Comparison of ENCODE assay signal across 10 cellular contexts in the genomic region with DNA sequence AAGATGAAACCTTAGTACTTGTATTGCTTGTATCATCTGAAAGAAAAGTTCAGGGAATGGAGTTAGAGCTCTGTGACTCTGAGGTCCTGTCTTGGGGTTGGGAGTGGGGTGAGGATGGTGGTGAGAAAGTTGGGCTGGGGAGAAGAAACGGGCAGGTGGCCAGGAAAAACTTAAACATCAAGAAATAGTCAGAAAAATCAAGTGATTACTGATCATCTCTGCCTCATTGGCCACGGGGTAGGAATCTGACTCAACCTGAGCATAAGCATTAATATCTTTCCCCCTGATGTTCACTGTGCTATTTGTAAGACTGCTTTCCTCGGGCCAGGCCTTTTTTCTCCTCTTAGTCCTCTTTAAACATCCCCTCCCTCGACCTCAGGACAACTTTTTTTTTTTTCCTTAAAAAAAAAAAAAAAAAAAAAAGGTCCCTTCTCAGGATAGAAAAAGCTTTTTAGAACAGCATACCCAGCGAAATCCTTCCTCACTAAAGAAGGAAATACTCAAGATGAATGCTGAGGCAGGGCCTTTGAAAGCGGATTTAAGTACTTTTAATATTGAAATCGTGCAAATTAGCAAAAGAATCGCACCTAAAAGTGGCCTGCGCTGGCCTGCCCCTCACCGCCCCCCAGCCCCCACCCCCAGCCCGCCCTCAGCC. TPM values are rescaled to one million over a fixed set of nuclear protein-coding genes. Genes with fewer than 3 reads are reported as not detected.
DNase-seq lines count a peak whose midpoint lies in the region; ATAC-seq and TF ChIP-seq lines count a peak whose summit lies in the region.
"Had no signal": no experiment of that assay in that cellular context is flagged by ENCODE, and none has a peak within 500 bp of the region (broad histone marks: within the 10 kb centered on the region; RNA-seq: fewer than 3 reads in every experiment).

No MANE protein-coding gene starts in this region.

- ATAC-seq in thoracic aorta (ENCODE audit: insufficient number of reproducible peaks, low FRiP score, low read depth), result no peak
- ATAC-seq: activated CD8-positive, alpha-beta T cell treated with anti-CD3 and anti-CD28 coated beads, Interleukin-2, amount 10 ng/mL, durations not matched to agents 7 days and 5 days had no signal

- H3K4me3 ChIP-seq in HUES64 (ENCODE audit: low read length) (peak overlapping the region; percentile 65), thoracic aorta (peak overlapping the region; percentile 89)
- H3K4me3 ChIP-seq: SJCRH30 had no signal

- H3K27ac ChIP-seq in HUES64 (ENCODE audit: low read depth, low read length) (peak overlapping the region; percentile 68; the same call in 1 of the 2 replicates), caudate nucleus (ENCODE audit: low read depth, low read length) (peak overlapping the region; percentile 92), layer of hippocampus (ENCODE audit: low read depth, low read length) (peak overlapping the region; percentile 74), thoracic aorta (peak overlapping the region; percentile 24 to 98)
- H3K27ac ChIP-seq: SJCRH30 had no signal

- H3K27me3 ChIP-seq in HUES64 (ENCODE audit: insufficient read depth, low read length) (peaks cover 79% of the 10 kb centered on the region), layer of hippocampus (ENCODE audit: control insufficient read depth, insufficient read depth, low read length) (peaks cover 3% of the 10 kb centered on the region), thoracic aorta (replicated peaks; ENCODE audit: insufficient read depth) (no peaks in the 10 kb centered on the region)
- H3K27me3 ChIP-seq: SJCRH30 had no signal

- in situ Hi-C loops in ACHN (cut with HindIII; ENCODE audit: low pct_ligation_motif_present, low pct_unique_long_range_greater_than_20kb, low sequenced_read_pairs), result no loop called here

- DNase-seq in caudate nucleus (lab: John Stamatoyannopoulos, UW), result no peak
- no peak for DNase-seq in thoracic aorta (ENCODE audit: low spot score)
- no peak for DNase-seq in stimulated activated CD4-positive, alpha-beta T cell treated with anti-CD3 and anti-CD28 coated beads, Interleukin-12 subunit alpha, Interleukin-12 subunit beta, amount 100 ng/mL, for 4 hours
- no peak for DNase-seq in ACHN
- DNase-seq in SK-N-DZ (ENCODE audit: low spot score), result no peak
- DNase-seq: activated CD8-positive, alpha-beta T cell treated with anti-CD3 and anti-CD28 coated beads, Interleukin-2, amount 10 ng/mL, durations not matched to agents 7 days and 5 days; DMS53; SJCRH30 had no signal

- H3K4me1 ChIP-seq in HUES64 (ENCODE audit: insufficient read depth, low read length), result peaks cover 60% of the 10 kb centered on the region
- peaks cover 15 to 41% of the 10 kb centered on the region in 2 donors for H3K4me1 ChIP-seq in thoracic aorta (ENCODE audit: control insufficient read depth in 1 of 2, low read depth in 2 of 2)
- H3K4me1 ChIP-seq: SJCRH30 had no signal

- H3K9me3 ChIP-seq in HUES64 (ENCODE audit: insufficient read depth, low read depth, low read length), result no peaks in the 10 kb centered on the region
- H3K9me3 ChIP-seq in thoracic aorta, result no peaks in the 10 kb centered on the region
- H3K9me3 ChIP-seq: SJCRH30 had no signal

- WGBS in HUES64, result 1% methylated on average over 9 of the region's 11 CpGs

- TF ChIP-seq CTCF in thoracic aorta (IDR thresholded peaks at IDR 0.05), result no peak

- H3K36me3 ChIP-seq in HUES64 (ENCODE audit: insufficient read depth, low read length), result no peaks in the 10 kb centered on the region
- H3K36me3 ChIP-seq in thoracic aorta, result no peaks in the 10 kb centered on the region

- no peak overlapping the region for H3K9ac ChIP-seq in HUES64 (ENCODE audit: low read depth, low read length)

RNA-seq across cellular contexts. Expression of a gene that starts 5.7 kb away (rescaled TPM):
- 15.0 TPM for polyA plus RNA-seq in HUES64 (2013, experiment 1 of 2)
- 20.2 TPM for polyA plus RNA-seq in HUES64 (2013, experiment 2 of 2)
- total RNA-seq in thoracic aorta, result 10 to 100 TPM; 46.4 to 57.2 TPM
- polyA plus RNA-seq in SK-N-DZ (2014; cell fraction: cytosol; rRNA removed), result 133 and 168 TPM in 2 replicates
- 136 and 171 TPM in 2 replicates for polyA plus RNA-seq in SK-N-DZ (2014; cell fraction: nucleus; rRNA removed)
- total RNA-seq: activated CD8-positive, alpha-beta T cell treated with anti-CD3 and anti-CD28 coated beads, Interleukin-2, amount 10 ng/mL, durations not matched to agents 7 days and 5 days had no signal
